ENCODE assay signal across 1 cellular context in genomic region chr16:17951273-17951845, GRCh38.
TF ChIP-seq lines count a peak whose summit lies in the region.

No MANE protein-coding gene starts in this region.

TF ChIP-seq in SK-N-SH, 30 proteins besides CTCF, POLR2A, EP300 and RAD21 (continued from another document):
- TF ChIP-seq REST (IDR thresholded peaks at IDR 0.05; ENCODE audit: low read depth, low read length) (no peak), IRF3 (IDR thresholded peaks at IDR 0.05; ENCODE audit: low read depth, low read length) (no peak), MAX (IDR thresholded peaks at IDR 0.05; ENCODE audit: low read depth) (no peak), MEF2A (IDR thresholded peaks at IDR 0.05; ENCODE audit: borderline replicate concordance, low read depth) (no peak), YY1 (IDR thresholded peaks at IDR 0.05; ENCODE audit: low read depth) (no peak), ELF1 (IDR thresholded peaks at IDR 0.05) (no peak), USF1 (IDR thresholded peaks at IDR 0.05; ENCODE audit: borderline replicate concordance, low read depth) (no peak)
